ENCODE assay signal across 12 cellular contexts in the genomic region with DNA sequence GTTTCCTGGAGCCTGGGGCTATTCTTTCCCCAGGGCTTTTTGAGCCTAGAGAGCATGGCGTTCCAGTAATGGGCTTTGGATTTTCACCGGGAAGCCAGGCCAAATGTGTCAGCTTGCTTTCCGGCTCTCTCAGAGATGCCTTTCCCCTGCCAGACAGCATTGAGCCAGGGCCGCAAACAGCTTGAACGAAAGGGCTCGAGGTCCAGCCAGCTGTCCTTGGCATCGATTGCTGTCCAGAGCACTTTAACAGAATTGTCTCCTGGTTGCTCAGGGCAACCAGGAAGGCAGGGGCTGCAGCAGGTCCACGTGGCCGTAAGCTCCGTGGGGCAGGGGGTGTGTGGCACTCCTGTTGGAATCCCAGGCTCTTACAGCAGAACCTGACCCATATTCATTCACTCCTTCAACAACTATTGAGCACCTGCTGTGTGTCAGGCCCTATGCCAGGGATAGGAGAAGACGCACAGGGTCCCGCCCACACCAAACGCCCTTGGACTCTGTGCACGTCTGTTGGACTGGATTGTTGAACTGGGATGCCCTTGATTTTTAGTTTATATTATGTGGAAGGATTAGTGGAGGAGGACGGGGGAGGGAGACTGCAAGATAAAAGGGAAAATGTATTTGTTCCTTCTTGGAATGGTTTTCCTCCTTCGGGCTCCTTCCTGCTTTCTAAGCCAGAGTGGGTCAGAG. TPM values are rescaled to one million over a fixed set of nuclear protein-coding genes. Genes with fewer than 3 reads are reported as not detected.
DNase-seq lines count a peak whose midpoint lies in the region; ATAC-seq, FAIRE-seq and TF ChIP-seq lines count a peak whose summit lies in the region.
"Had no signal": no experiment of that assay in that cellular context is flagged by ENCODE, and none has a peak within 500 bp of the region (broad histone marks: within the 10 kb centered on the region; RNA-seq: fewer than 3 reads in every experiment).

No MANE protein-coding gene starts in this region.

- intact Hi-C loops in left ventricle myocardium inferior (cut with micrococcal nuclease), result no loop called here
- intact Hi-C loops in pancreas (cut with DNase I), result no loop called here
- intact Hi-C loops in gastrocnemius medialis (cut with DNase I; ENCODE audit: low total_unique reads), result no loop called here
- intact Hi-C loops in naive thymus-derived CD4-positive, alpha-beta T cell (cut with micrococcal nuclease), result no loop called here

- H3K36me3 ChIP-seq in left ventricle myocardium inferior, result no peaks in the 10 kb centered on the region
- no peaks in the 10 kb centered on the region for H3K36me3 ChIP-seq in pancreas
- H3K36me3 ChIP-seq in gastrocnemius medialis, result no peaks in the 10 kb centered on the region
- no peaks in the 10 kb centered on the region for H3K36me3 ChIP-seq in naive thymus-derived CD4-positive, alpha-beta T cell (ENCODE audit: control insufficient read depth in 2 of 3, insufficient read depth in 3 of 3, low read length in 3 of 3)

- ATAC-seq in pancreas (peak; percentile 79 to 87 (median 84)), gastrocnemius medialis (no peak)
- ATAC-seq in naive thymus-derived CD4-positive, alpha-beta T cell, result no peak

- no peak overlapping the region for H3K27ac Mint-ChIP-seq in naive thymus-derived CD4-positive, alpha-beta T cell
- H3K27ac Mint-ChIP-seq: activated T-helper 2 cell treated with anti-CD3 and anti-CD28 coated beads, Interferon-gamma antibody, Interleukin-2, Interleukin-4, amounts not matched to agents 10 μg/mL and 5 μg/mL and 100 μg/mL, durations not matched to agents 14 hours and 24 hours and 36 hours had no signal

- in situ Hi-C loops in gastrocnemius medialis (cut with MboI; ENCODE audit: low sequenced_read_pairs in 4 of 4), result no loop called here

- H3K9me3 Mint-ChIP-seq in naive thymus-derived CD4-positive, alpha-beta T cell, result peaks cover 0 to 2% (median 0%) of the 10 kb centered on the region in 11 donors
- H3K9me3 Mint-ChIP-seq: activated T-helper 2 cell treated with anti-CD3 and anti-CD28 coated beads, Interferon-gamma antibody, Interleukin-2, Interleukin-4, amounts not matched to agents 10 μg/mL and 5 μg/mL and 100 μg/mL, durations not matched to agents 14 hours and 24 hours and 36 hours had no signal

- no peaks in the 10 kb centered on the region for H3K36me3 Mint-ChIP-seq in naive thymus-derived CD4-positive, alpha-beta T cell

- H3K4me3 ChIP-seq in left ventricle myocardium inferior (no peak overlapping the region), pancreas (no peak overlapping the region), gastrocnemius medialis (no peak overlapping the region)
- no peak overlapping the region for H3K4me3 ChIP-seq in naive thymus-derived CD4-positive, alpha-beta T cell (ENCODE audit: low read length)

- H3K27me3 ChIP-seq in left ventricle myocardium inferior (ENCODE audit: low read depth), result no peaks in the 10 kb centered on the region
- H3K27me3 ChIP-seq in pancreas, result no peaks in the 10 kb centered on the region
- H3K27me3 ChIP-seq in gastrocnemius medialis, result peaks cover 0 to 3% (median 0%) of the 10 kb centered on the region in 3 donors
- H3K27me3 ChIP-seq in naive thymus-derived CD4-positive, alpha-beta T cell (ENCODE audit: control insufficient read depth in 2 of 2, insufficient read depth in 2 of 2, low read length in 2 of 2), result no peaks in the 10 kb centered on the region

- H3K4me1 ChIP-seq in left ventricle myocardium inferior (peaks cover 16% of the 10 kb centered on the region), pancreas (peaks cover 0 to 23% (median 8%) of the 10 kb centered on the region in 3 donors), gastrocnemius medialis (peaks cover 0 to 3% of the 10 kb centered on the region in 2 donors)
- H3K4me1 ChIP-seq in naive thymus-derived CD4-positive, alpha-beta T cell (ENCODE audit: control insufficient read depth in 2 of 2, insufficient read depth in 2 of 2, low read length in 2 of 2), result no peaks in the 10 kb centered on the region

- no peak overlapping the region for H3K4me3 Mint-ChIP-seq in naive thymus-derived CD4-positive, alpha-beta T cell

- H3K27ac ChIP-seq in left ventricle myocardium inferior (replicated peaks) (peak overlapping the region; percentile 71), pancreas (peak overlapping the region in 2 of 4 donors; percentile 30 to 44), gastrocnemius medialis (peak overlapping the region in 1 of 4 donors; percentile 35)
- no peak overlapping the region for H3K27ac ChIP-seq in naive thymus-derived CD4-positive, alpha-beta T cell (ENCODE audit: low read depth, low read length)

- no peaks in the 10 kb centered on the region for H3K9me3 ChIP-seq in left ventricle myocardium inferior (replicated peaks)
- no peaks in the 10 kb centered on the region for H3K9me3 ChIP-seq in pancreas
- no peaks in the 10 kb centered on the region for H3K9me3 ChIP-seq in gastrocnemius medialis
- no peaks in the 10 kb centered on the region for H3K9me3 ChIP-seq in naive thymus-derived CD4-positive, alpha-beta T cell (ENCODE audit: control insufficient read depth in 2 of 3, low read length in 3 of 3)

- CTCF ChIA-PET in HEK293T (lab: Yijun Ruan, JAX), result no interaction called here
- CTCF ChIA-PET in naive thymus-derived CD4-positive, alpha-beta T cell (lab: Charles Lee), result no interaction called here

- H3K4me1 Mint-ChIP-seq in naive thymus-derived CD4-positive, alpha-beta T cell, result no peaks in the 10 kb centered on the region

- POLR2A ChIA-PET in HEK293T (lab: Yijun Ruan, JAX), result no interaction called here
- POLR2A ChIA-PET in naive thymus-derived CD4-positive, alpha-beta T cell (lab: Charles Lee), result no interaction called here

- no peak for TF ChIP-seq POLR2A in gastrocnemius medialis (IDR thresholded peaks at IDR 0.05)

- DNase-seq in Ammon's horn (ENCODE audit: low spot score) (peak; percentile 62), anterior cingulate cortex (lab: John Stamatoyannopoulos, UW) (peak in 52 of 58 donors; percentile 6 to 83 (median 44)), left ventricle myocardium inferior (peak; percentile 63), pancreas (peak in 5 of 6 donors; percentile 52 to 79 (median 67)), NAMALWA (ENCODE audit: low spot score) (no peak), HEK293T (ENCODE audit: extremely low spot score) (no peak), gastrocnemius medialis (no peak)
- DNase-seq in naive thymus-derived CD4-positive, alpha-beta T cell, result no peak
- DNase-seq: central memory CD4-positive, alpha-beta T cell; kidney; NCI-H1105 had no signal

- no peak for FAIRE-seq in pancreas (lab: Jason Lieb, UNC)
- FAIRE-seq: kidney had no signal

- 20 to 23% methylated on average over 16 of the region's 16 CpGs for WGBS in pancreas, 2 donors

- TF ChIP-seq CTCF in left ventricle myocardium inferior (IDR thresholded peaks at IDR 0.05; ENCODE audit: borderline replicate concordance), result no peak
- TF ChIP-seq CTCF in pancreas (IDR thresholded peaks at IDR 0.05), result no peak
- no peak for TF ChIP-seq CTCF in gastrocnemius medialis (IDR thresholded peaks at IDR 0.05 in 4 of 5, conservative IDR thresholded peaks at IDR 0.05 in 1 of 5)

- H3K27me3 Mint-ChIP-seq in naive thymus-derived CD4-positive, alpha-beta T cell, result peaks cover 0 to 7% (median 0%) of the 10 kb centered on the region in 5 donors

TF ChIP-seq in HEK293T, 16 proteins besides CTCF, POLR2A, EP300 and RAD21:
- TF ChIP-seq FOXM1 (IDR thresholded peaks at IDR 0.05; ENCODE audit: borderline replicate concordance) (no peak), TARDBP (IDR thresholded peaks at IDR 0.05) (no peak), LEF1 (IDR thresholded peaks at IDR 0.05; ENCODE audit: borderline replicate concordance) (no peak), NFRKB (IDR thresholded peaks at IDR 0.05) (no peak), ARNT (IDR thresholded peaks at IDR 0.05) (no peak), L3MBTL2 (conservative IDR thresholded peaks at IDR 0.05) (no peak), FOXA1 (IDR thresholded peaks at IDR 0.05) (no peak)
- TF ChIP-seq, protein P1, sequence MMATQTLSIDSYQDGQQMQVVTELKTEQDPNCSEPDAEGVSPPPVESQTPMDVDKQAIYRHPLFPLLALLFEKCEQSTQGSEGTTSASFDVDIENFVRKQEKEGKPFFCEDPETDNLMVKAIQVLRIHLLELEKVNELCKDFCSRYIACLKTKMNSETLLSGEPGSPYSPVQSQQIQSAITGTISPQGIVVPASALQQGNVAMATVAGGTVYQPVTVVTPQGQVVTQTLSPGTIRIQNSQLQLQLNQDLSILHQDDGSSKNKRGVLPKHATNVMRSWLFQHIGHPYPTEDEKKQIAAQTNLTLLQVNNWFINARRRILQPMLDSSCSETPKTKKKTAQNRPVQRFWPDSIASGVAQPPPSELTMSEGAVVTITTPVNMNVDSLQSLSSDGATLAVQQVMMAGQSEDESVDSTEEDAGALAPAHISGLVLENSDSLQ (IDR thresholded peaks at IDR 0.05), result no peak

RNA-seq across cellular contexts. Expression of a gene that starts 38.8 kb away (rescaled TPM):
- 15.0 TPM for total RNA-seq in left ventricle myocardium inferior
- 10 to 100 TPM; 35.9 to 43.6 (median 38.8) TPM for total RNA-seq in pancreas
- 10 to 100 TPM; 30.5 to 47.4 TPM for polyA plus RNA-seq in pancreas
- total RNA-seq in gastrocnemius medialis, result 1 to 10 TPM; 2.9 to 8.1 (median 5.3) TPM
- 100 to 1,000 TPM in 1 of 5 experiments, 10 to 100 TPM in 4; 29.9 to 258 (median 82.6) TPM for total RNA-seq in naive thymus-derived CD4-positive, alpha-beta T cell
- polyA plus RNA-seq in naive thymus-derived CD4-positive, alpha-beta T cell, result 10 to 100 TPM; 21.0 to 30.2 TPM

Comparison
In these comparisons a context has a peak if more than half of its experiments do, and no peak if none do; other contexts are left out.
1. DNase-seq: peak in Ammon's horn (single experiment), anterior cingulate cortex (52 of 58), left ventricle myocardium inferior (single experiment) and pancreas (5 of 6); none in NAMALWA (single experiment), HEK293T (single experiment), gastrocnemius medialis (0 of 2) and naive thymus-derived CD4-positive, alpha-beta T cell (0 of 9).
2. ATAC-seq: peak in pancreas (4 of 4); none in gastrocnemius medialis (0 of 2) and naive thymus-derived CD4-positive, alpha-beta T cell (single experiment).